Comparison of ENCODE assay signal across 8 cellular contexts in the genomic region with DNA sequence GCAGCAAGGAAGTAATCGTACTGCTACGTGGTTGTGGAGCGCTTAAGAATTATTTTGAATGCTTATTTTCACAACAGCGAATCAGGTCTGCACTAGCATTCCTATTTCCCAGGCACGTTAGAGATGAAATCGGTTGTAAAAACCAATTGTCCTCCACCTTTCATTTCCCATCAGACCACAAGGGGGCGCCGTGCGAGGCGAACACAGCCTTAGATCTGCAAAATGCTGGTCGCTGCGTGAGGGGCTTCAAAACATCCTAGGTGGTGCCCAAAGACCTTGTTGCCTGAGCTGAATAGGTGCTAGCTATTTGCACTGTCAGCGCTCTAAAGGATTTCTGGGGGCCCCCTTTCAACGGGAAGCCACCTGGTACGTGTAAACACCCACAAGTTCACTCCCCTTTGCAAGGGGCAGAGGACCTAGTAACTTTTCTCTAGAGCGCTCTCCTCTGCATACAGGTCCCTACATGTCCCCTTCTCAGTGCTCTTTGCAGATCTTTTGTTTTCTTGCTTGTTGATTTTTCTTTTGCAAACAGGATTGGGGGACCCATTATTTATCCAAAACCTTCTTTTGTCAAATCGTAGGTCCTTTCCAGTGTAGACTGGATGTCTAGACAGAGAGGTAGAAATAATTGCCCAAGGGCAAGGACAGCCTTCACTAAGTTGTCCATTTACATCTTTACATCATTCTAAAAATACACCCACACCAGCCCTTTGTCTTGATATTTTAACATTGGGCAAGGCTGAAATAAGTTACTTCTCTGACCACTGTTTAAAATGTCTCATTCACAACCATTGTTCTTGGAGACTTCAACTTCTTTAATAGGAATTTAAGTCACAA. TPM values are rescaled to one million over a fixed set of nuclear protein-coding genes. Genes with fewer than 3 reads are reported as not detected.
DNase-seq lines count a peak whose midpoint lies in the region; ATAC-seq and TF ChIP-seq lines count a peak whose summit lies in the region.

No MANE protein-coding gene starts in this region.

- no peak overlapping the region for H3K27ac Mint-ChIP-seq in Calu3 (ENCODE audit: unreplicated experiment)

- ATAC-seq in HG02885 (IDR thresholded peaks at IDR 0.05; ENCODE audit: poor library complexity, unreplicated experiment) (peak; percentile 59), Right ventricle myocardium superior (ENCODE audit: poor library complexity) (peak; percentile 66), psoas muscle (peak in 1 of 4 donors; percentile 60)

- no TSS peak for BruUV-seq in Calu3 (replicated peaks; lab: Mats Ljungman, UMichigan)

- no peaks in the 10 kb centered on the region for H3K36me3 ChIP-seq in psoas muscle (ENCODE audit: insufficient read depth in 1 of 2, low read depth in 1 of 2)

- intact Hi-C loops in Calu3 (cut with micrococcal nuclease; ENCODE audit: unreplicated experiment): loop anchor here (1.0 to 5.0 kb wide), 3 partner anchors 28 to 45 kb away; no protein-coding TSS in a partner anchor
- intact Hi-C loops in Right ventricle myocardium superior (cut with DNase I): loop anchor here (10.0 kb wide), 1 partner anchor 322 kb away; no protein-coding TSS in a partner anchor
- intact Hi-C loops in psoas muscle (cut with DNase I): loop anchor here (2.0 to 10.0 kb wide), 2 partner anchors 322 to 324 kb away; no protein-coding TSS in a partner anchor

- H3K27me3 ChIP-seq in psoas muscle (ENCODE audit: insufficient read depth in 3 of 3, low read length in 2 of 3): no peaks in the 10 kb centered on the region

- no peaks in the 10 kb centered on the region for H3K9me3 ChIP-seq in psoas muscle

- CTCF ChIA-PET in Calu3 (lab: Charles Lee): interaction anchor here (0.7 to 0.9 kb wide), 2 partner anchors 28 to 149 kb away, joined by 3 to 4 read pairs; no protein-coding TSS in a partner anchor

- WGBS in psoas muscle, 3 donors: 26 to 35% (median 30%) methylated on average over 17 of the region's 17 CpGs

- H3K27me3 Mint-ChIP-seq in Calu3 (ENCODE audit: unreplicated experiment): no peaks in the 10 kb centered on the region

- peak; percentile 66 for TF ChIP-seq CTCF in Calu3 (IDR thresholded peaks at IDR 0.05; ENCODE audit: unreplicated experiment)
- peak; percentile 80 for TF ChIP-seq CTCF in psoas muscle (IDR thresholded peaks at IDR 0.05)

- H3K4me1 Mint-ChIP-seq in Calu3 (ENCODE audit: low read depth, unreplicated experiment): peaks cover 26% of the 10 kb centered on the region

- DNase-seq in Calu3 (peak; percentile 68), SHP77 (lab: John Stamatoyannopoulos, UW) (peak; percentile 17 to 21), Right ventricle myocardium superior (peak; percentile 77), psoas muscle (peak; percentile 69 to 76), middle frontal gyrus (ENCODE audit: extremely low spot score, low spot score) (no peak), NCI-H2107 (lab: John Stamatoyannopoulos, UW) (no peak)
- peak; percentile 36 to 74 (median 62) for DNase-seq in activated naive CD4-positive, alpha-beta T cell (lab: John Stamatoyannopoulos, UW)

- H3K27ac ChIP-seq in psoas muscle: no peak overlapping the region

- H3K4me1 ChIP-seq in psoas muscle: no peaks in the 10 kb centered on the region

- no peak overlapping the region for H3K4me3 Mint-ChIP-seq in Calu3 (ENCODE audit: low read depth, unreplicated experiment)

- H3K9me3 Mint-ChIP-seq in Calu3 (ENCODE audit: low read depth, unreplicated experiment): no peaks in the 10 kb centered on the region

- no peaks in the 10 kb centered on the region for H3K36me3 Mint-ChIP-seq in Calu3 (ENCODE audit: insufficient read depth, unreplicated experiment)

- no peak overlapping the region for H3K4me3 ChIP-seq in psoas muscle

RNA-seq across cellular contexts. Expression of a gene that starts 59.7 kb away (rescaled TPM):
- total RNA-seq in Calu3 (2022): 18.2 and 28.1 TPM in 2 replicates
- total RNA-seq in Right ventricle myocardium superior: 23.7 TPM
- total RNA-seq in psoas muscle: 10 to 100 TPM; 11.2 to 15.7 (median 12.8) TPM
- 10 to 100 TPM in 1 of 3 donors, 1 to 10 TPM in 2; 9.0 to 11.0 (median 10.0) TPM for polyA plus RNA-seq in psoas muscle

Comparison
In these comparisons a context has a peak if more than half of its experiments do, and no peak if none do; other contexts are left out.
1. DNase-seq: peak in Calu3 (single experiment), SHP77 (2 of 2), activated naive CD4-positive, alpha-beta T cell (4 of 4), Right ventricle myocardium superior (single experiment) and psoas muscle (2 of 2); none in middle frontal gyrus (single experiment) and NCI-H2107 (single experiment).